Comparison of ENCODE assay signal across 27 cellular contexts in genomic region chr3:51338632-51339031, GRCh38. TPM values are rescaled to one million over a fixed set of nuclear protein-coding genes. Genes with fewer than 3 reads are reported as not detected.
A peak's percentile ranks its signal among the peaks of the same experiment; 100 is the strongest.
DNase-seq lines count a peak whose midpoint lies in the region; ATAC-seq, FAIRE-seq and TF ChIP-seq lines count a peak whose summit lies in the region.
"Had no signal": no experiment of that assay in that cellular context is flagged by ENCODE, and none has a peak within 500 bp of the region (broad histone marks: within the 10 kb centered on the region; RNA-seq: fewer than 3 reads in every experiment).

No MANE protein-coding gene starts in this region.

- no peak for TF ChIP-seq CTCF in GM23338 (conservative IDR thresholded peaks at IDR 0.05; ENCODE audit: low read depth in 2 of 2)
- TF ChIP-seq CTCF in WERI-Rb-1 (IDR thresholded peaks at IDR 0.05; ENCODE audit: low read depth, low read length) = no peak

- H3K4me3 ChIP-seq in GM23338 (no peak overlapping the region), WERI-Rb-1 (ENCODE audit: low read depth, low read length) (no peak overlapping the region), mesenchymal stem cell (ENCODE audit: insufficient read depth in 1 of 2, low read depth in 1 of 2, low read length in 2 of 2) (no peak overlapping the region)
- H3K4me3 ChIP-seq: GM23248, right lobe of liver, tibial artery had no signal

- no peak for TF ChIP-seq EP300 in Ishikawa (IDR thresholded peaks at IDR 0.05; ENCODE audit: borderline replicate concordance)

- H3K27me3 ChIP-seq in GM23338 (ENCODE audit: insufficient read depth) (no peaks in the 10 kb centered on the region), WERI-Rb-1 (ENCODE audit: insufficient read depth, low read depth, severe bottlenecking) (no peaks in the 10 kb centered on the region), mesenchymal stem cell (ENCODE audit: control insufficient read depth in 1 of 2, insufficient read depth in 1 of 2, low read length in 2 of 2) (no peaks in the 10 kb centered on the region)
- H3K27me3 ChIP-seq: right lobe of liver, tibial artery had no signal

- peak overlapping the region; percentile 43 to 67 for H2BK12ac ChIP-seq in mesenchymal stem cell (ENCODE audit: low read length in 2 of 2)

- no peak overlapping the region for H4K8ac ChIP-seq in mesenchymal stem cell (ENCODE audit: low read length)

- no peaks in the 10 kb centered on the region; the same call in 2 of the 3 replicates for H3K36me3 Mint-ChIP-seq in GM23338 (ENCODE audit: low read depth)
- H3K36me3 Mint-ChIP-seq in T-helper 2 cell treated with Interferon-gamma antibody and Interleukin-4, amounts not matched to agents 5 μg/mL and 100 μg/mL, for 36 hours (ENCODE audit: low read depth) = no peaks in the 10 kb centered on the region

- H3K4me2 ChIP-seq in GM23338 (no peak overlapping the region), mesenchymal stem cell (ENCODE audit: low read length, poor library complexity, severe bottlenecking) (no peak overlapping the region)
- H3K4me2 ChIP-seq: KMS-11 had no signal

- H3K23ac ChIP-seq in mesenchymal stem cell (ENCODE audit: low read length in 2 of 2) = no peak overlapping the region

- H4K91ac ChIP-seq in mesenchymal stem cell (ENCODE audit: low read length) = no peak overlapping the region

- no peaks in the 10 kb centered on the region for H3F3A ChIP-seq in GM23338 (replicated peaks; ENCODE audit: low read depth)

- no peak overlapping the region for H2BK15ac ChIP-seq in mesenchymal stem cell (ENCODE audit: low read depth, poor library complexity, severe bottlenecking)

- H3K27ac ChIP-seq in GM23338 (ENCODE audit: low read depth) (no peak overlapping the region), WERI-Rb-1 (no peak overlapping the region), mesenchymal stem cell (ENCODE audit: low read length, poor library complexity, severe bottlenecking) (no peak overlapping the region)
- H3K27ac ChIP-seq: KMS-11, right lobe of liver had no signal

- TF ChIP-seq RAD21 in Ishikawa (IDR thresholded peaks at IDR 0.05; ENCODE audit: low read depth) = no peak

- FAIRE-seq in HTR-8/SVneo (lab: Jason Lieb, UNC) = no peak
- FAIRE-seq: endothelial cell of umbilical vein had no signal

- H3K4me3 Mint-ChIP-seq in GM23338 = no peak overlapping the region
- H3K4me3 Mint-ChIP-seq in T-helper 2 cell treated with Interferon-gamma antibody and Interleukin-4, amounts not matched to agents 5 μg/mL and 100 μg/mL, for 36 hours = no peak overlapping the region
- H3K4me3 Mint-ChIP-seq: activated T-cell treated with anti-CD3 and anti-CD28 coated beads, Interleukin-2, amount 50 U/mL, for 4 hours; CD4-positive, CD25-positive, alpha-beta regulatory T cell; dendritic cell treated with granulocyte-macrophage colony-stimulating factor and Interleukin-4, amounts not matched to agents 40 ng/mL and 50 ng/mL, for 4 days; neural crest cell had no signal

- no peak overlapping the region for H3K14ac ChIP-seq in mesenchymal stem cell (ENCODE audit: low read length in 2 of 2)

- H3K4ac ChIP-seq in mesenchymal stem cell (ENCODE audit: low read depth in 1 of 2, low read length in 2 of 2) = peak overlapping the region in 1 of 2 experiments; percentile 40

- no peaks in the 10 kb centered on the region for H4K20me1 ChIP-seq in GM23338 (replicated peaks; ENCODE audit: insufficient read depth)

- ATAC-seq in GM23338 = no peak
- ATAC-seq: activated T-cell treated with anti-CD3 and anti-CD28 coated beads, Interleukin-2, amount 50 U/mL, for 4 hours; PC-3; right lobe of liver; stimulated activated naive CD8-positive, alpha-beta T cell treated with anti-CD3 and anti-CD28 coated beads, Interleukin-15, Interleukin-2, amounts not matched to agents 100 U/mL and 50 U/mL, for 24 hours had no signal

- H2AK5ac ChIP-seq in mesenchymal stem cell (ENCODE audit: low read length, severe bottlenecking) = no peak overlapping the region

- H3K79me2 ChIP-seq in GM23338 (replicated peaks; ENCODE audit: insufficient read depth) = no peaks in the 10 kb centered on the region

- H3K9me3 ChIP-seq in WERI-Rb-1 (ENCODE audit: severe bottlenecking) (no peaks in the 10 kb centered on the region), mesenchymal stem cell (ENCODE audit: control insufficient read depth, low read length) (no peaks in the 10 kb centered on the region)
- H3K9me3 ChIP-seq: right lobe of liver, tibial artery had no signal

- 100% methylated on average over 2 of the region's 3 CpGs for WGBS in mesenchymal stem cell

- peak overlapping the region; percentile 7; the same call in 1 of the 2 replicates for H3K27ac Mint-ChIP-seq in GM23338
- no peak overlapping the region for H3K27ac Mint-ChIP-seq in T-helper 2 cell treated with Interferon-gamma antibody and Interleukin-4, amounts not matched to agents 5 μg/mL and 100 μg/mL, for 36 hours
- H3K27ac Mint-ChIP-seq: CD4-positive, CD25-positive, alpha-beta regulatory T cell; dendritic cell treated with granulocyte-macrophage colony-stimulating factor and Interleukin-4, amounts not matched to agents 40 ng/mL and 50 ng/mL, for 4 days had no signal

- H3K18ac ChIP-seq in mesenchymal stem cell (ENCODE audit: low read depth in 1 of 2, low read length in 2 of 2) = no peak overlapping the region

- peaks cover 6% of the 10 kb centered on the region for H3K27me3 Mint-ChIP-seq in GM23338 (ENCODE audit: insufficient read depth, low read depth, poor library complexity)
- H3K27me3 Mint-ChIP-seq in T-helper 2 cell treated with Interferon-gamma antibody and Interleukin-4, amounts not matched to agents 5 μg/mL and 100 μg/mL, for 36 hours (ENCODE audit: low read depth) = no peaks in the 10 kb centered on the region
- H3K27me3 Mint-ChIP-seq: dendritic cell treated with granulocyte-macrophage colony-stimulating factor and Interleukin-4, amounts not matched to agents 40 ng/mL and 50 ng/mL, for 4 days had no signal

- H3K9ac ChIP-seq in mesenchymal stem cell (ENCODE audit: low read length) = no peak overlapping the region
- H3K9ac ChIP-seq: GM23248, KMS-11 had no signal

- H3K79me1 ChIP-seq in mesenchymal stem cell (replicated peaks; ENCODE audit: low read length, poor library complexity, severe bottlenecking) = no peaks in the 10 kb centered on the region

- H3K9me3 Mint-ChIP-seq in GM23338 = no peaks in the 10 kb centered on the region
- no peaks in the 10 kb centered on the region for H3K9me3 Mint-ChIP-seq in T-helper 2 cell treated with Interferon-gamma antibody and Interleukin-4, amounts not matched to agents 5 μg/mL and 100 μg/mL, for 36 hours
- H3K9me3 Mint-ChIP-seq: activated T-cell treated with anti-CD3 and anti-CD28 coated beads, Interleukin-2, amount 50 U/mL, for 4 hours; dendritic cell treated with granulocyte-macrophage colony-stimulating factor and Interleukin-4, amounts not matched to agents 40 ng/mL and 50 ng/mL, for 4 days; neural crest cell had no signal

- H3K4me1 ChIP-seq in GM23338 (ENCODE audit: insufficient read depth) (no peaks in the 10 kb centered on the region), mesenchymal stem cell (ENCODE audit: control insufficient read depth, insufficient read depth, low read depth, low read length) (peaks cover 11% of the 10 kb centered on the region)
- H3K4me1 ChIP-seq: right lobe of liver had no signal

- H3K36me3 ChIP-seq in GM23338 (ENCODE audit: insufficient read depth) = no peaks in the 10 kb centered on the region
- H3K36me3 ChIP-seq in WERI-Rb-1 = no peaks in the 10 kb centered on the region
- H3K36me3 ChIP-seq in mesenchymal stem cell (ENCODE audit: control insufficient read depth in 1 of 2, insufficient read depth in 2 of 2, low read depth in 1 of 2, low read length in 2 of 2) = no peaks in the 10 kb centered on the region
- H3K36me3 ChIP-seq: right lobe of liver, tibial artery had no signal

- DNase-seq in GM23338 (ENCODE audit: low spot score) = no peak
- peak; percentile 28 for DNase-seq in WERI-Rb-1
- DNase-seq in mesenchymal stem cell = no peak
- no peak for DNase-seq in NCI-H526 treated with DMSO at 0.1 percent for 48 hours (lab: John Stamatoyannopoulos, UW)
- no peak for DNase-seq in T-helper 2 cell treated with Interferon-gamma antibody and Interleukin-4, amounts not matched to agents 5 μg/mL and 100 μg/mL, for 36 hours (ENCODE audit: low spot score)
- no peak for DNase-seq in HTR-8/SVneo (ENCODE audit: insufficient read length, low spot score)
- DNase-seq: activated naive CD4-positive, alpha-beta T cell; activated T-cell treated with anti-CD3 and anti-CD28 coated beads, Interleukin-2, amount 50 U/mL, for 4 hours; CD4-positive, CD25-positive, alpha-beta regulatory T cell; DMS153; GDM1; glutamatergic neuron; GM23248; kidney glomerular epithelial cell; NCI-H187 treated with DMSO at 0.1 percent for 48 hours; NCI-H345; PC-3; right lobe of liver; SIG-M5; stimulated activated CD4-positive, alpha-beta T cell treated with anti-CD3 and anti-CD28 coated beads, Interleukin-4, amount 100 ng/mL, for 4 hours; stimulated activated naive CD8-positive, alpha-beta T cell treated with anti-CD3 and anti-CD28 coated beads, Interleukin-15, Interleukin-2, amounts not matched to agents 100 U/mL and 50 U/mL, for 24 hours; tibial artery had no signal

- H2BK5ac ChIP-seq in mesenchymal stem cell (ENCODE audit: low read depth, low read length, poor library complexity, severe bottlenecking) = no peak overlapping the region

- H2AFZ ChIP-seq in GM23338 = no peak overlapping the region
- H2AFZ ChIP-seq in mesenchymal stem cell (ENCODE audit: low read depth, low read length) = no peak overlapping the region
- H2AFZ ChIP-seq: GM23248 had no signal

- H2BK120ac ChIP-seq in mesenchymal stem cell (ENCODE audit: low read depth, low read length) = no peak overlapping the region

- H3K9me2 ChIP-seq in GM23338 (ENCODE audit: insufficient read depth) = no peaks in the 10 kb centered on the region

- H3K4me1 Mint-ChIP-seq in GM23338 = peaks cover 19% of the 10 kb centered on the region
- no peaks in the 10 kb centered on the region for H3K4me1 Mint-ChIP-seq in T-helper 2 cell treated with Interferon-gamma antibody and Interleukin-4, amounts not matched to agents 5 μg/mL and 100 μg/mL, for 36 hours (ENCODE audit: low read depth)
- H3K4me1 Mint-ChIP-seq: CD4-positive, CD25-positive, alpha-beta regulatory T cell had no signal

TF ChIP-seq in Ishikawa, 13 proteins besides CTCF, POLR2A, EP300 and RAD21:
- TF ChIP-seq CREB1 (IDR thresholded peaks at IDR 0.05; ENCODE audit: low read depth) (no peak), YY1 (IDR thresholded peaks at IDR 0.05; ENCODE audit: low read depth) (no peak), TEAD4 (IDR thresholded peaks at IDR 0.05) (no peak), TAF1 (IDR thresholded peaks at IDR 0.05; ENCODE audit: low read depth) (no peak), EGR1 (IDR thresholded peaks at IDR 0.05) (peak; percentile 65), ZBTB7A (IDR thresholded peaks at IDR 0.05; ENCODE audit: low read depth) (no peak), TCF12 (IDR thresholded peaks at IDR 0.05; ENCODE audit: low read depth) (no peak)

RNA-seq across cellular contexts. Expression of gene MANF, which starts 46.5 kb away (rescaled TPM):
- total RNA-seq in GM23338 (2014; rRNA removed; shearing (Covaris generic)) = 70.4 and 92.7 TPM in 2 replicates
- 41.7 and 48.7 TPM in 2 replicates for polyA plus RNA-seq in GM23338 (2016; fragmentation: Nextera tagmentation; extraction: Ambion mirVana)
- polyA plus RNA-seq in mesenchymal stem cell (2013, experiment 1 of 2) = 220 TPM
- polyA plus RNA-seq in mesenchymal stem cell (2013, experiment 2 of 2) = 221 TPM

RNA-seq across cellular contexts. Expression of gene RBM15B, which starts 52.5 kb away (rescaled TPM):
- 51.7 and 57.9 TPM in 2 replicates for total RNA-seq in GM23338 (2014; rRNA removed; shearing (Covaris generic))
- 15.9 and 16.3 TPM in 2 replicates for polyA plus RNA-seq in GM23338 (2016; fragmentation: Nextera tagmentation; extraction: Ambion mirVana)
- 26.0 TPM for polyA plus RNA-seq in mesenchymal stem cell (2013, experiment 1 of 2)
- 25.4 TPM for polyA plus RNA-seq in mesenchymal stem cell (2013, experiment 2 of 2)
